Comparison of ENCODE assay signal across 15 cellular contexts in the genomic region with DNA sequence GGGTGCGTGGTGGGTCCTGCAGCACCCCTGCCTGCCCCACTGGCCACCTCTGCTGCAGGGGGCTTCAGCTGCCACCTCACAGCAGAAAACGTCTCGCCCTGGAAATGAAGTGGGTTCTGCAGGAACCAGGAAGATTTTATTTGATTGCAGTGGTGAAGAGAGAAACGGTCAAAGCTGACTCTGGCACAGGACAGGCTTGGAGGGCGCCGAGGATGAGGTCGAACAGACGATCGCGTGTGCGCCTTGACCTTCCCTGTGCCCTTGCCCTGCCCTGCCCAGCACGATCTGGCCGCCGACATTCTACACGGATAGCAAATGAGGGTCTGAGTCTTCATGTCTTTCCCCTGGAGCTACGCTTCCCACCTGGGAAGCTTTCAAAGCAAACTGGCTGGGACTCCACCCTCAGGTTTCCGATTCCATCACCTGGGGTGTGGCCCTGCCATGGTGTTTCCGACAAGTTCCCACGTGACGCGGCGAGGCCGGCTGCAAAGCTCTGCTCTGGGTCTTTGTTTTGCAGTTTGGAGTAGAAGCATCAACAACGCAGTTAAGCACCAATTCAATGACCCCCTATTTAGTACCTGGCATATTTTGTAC. TPM values are rescaled to one million over a fixed set of nuclear protein-coding genes. Genes with fewer than 3 reads are reported as not detected.
A peak's percentile ranks its signal among the peaks of the same experiment; 100 is the strongest.
DNase-seq lines count a peak whose midpoint lies in the region; TF ChIP-seq lines count a peak whose summit lies in the region.
"Had no signal": no experiment of that assay in that cellular context is flagged by ENCODE, and none has a peak within 500 bp of the region (broad histone marks: within the 10 kb centered on the region; RNA-seq: fewer than 3 reads in every experiment).

No MANE protein-coding gene starts in this region.

- H2AFZ ChIP-seq in smooth muscle cell (ENCODE audit: low read depth), result no peak overlapping the region

- whole genome bisulfite sequencing in smooth muscle cell (ENCODE audit: low lambda C conversion rate), result 86% methylated on average over 24 of the region's 24 CpGs

- H3K4me2 ChIP-seq in smooth muscle cell, result peak overlapping the region; percentile 40

- no peak overlapping the region for H3K27ac Mint-ChIP-seq in activated T-helper 1 cell treated with anti-CD3 and anti-CD28 coated beads, Interleukin-12 subunit alpha, Interleukin-12 subunit beta, Interleukin-2, Interleukin-4 antibody, amounts not matched to agents 30 ng/mL and 10 ng/mL and 1 ng/mL, durations not matched to agents 14 hours and 24 hours and 36 hours
- H3K27ac Mint-ChIP-seq in activated T-cell treated with anti-CD3 and anti-CD28 coated beads, Interleukin-2, amount 50 U/mL, for 24 hours, result no peak overlapping the region
- H3K27ac Mint-ChIP-seq: activated CD8-positive, alpha-beta T cell treated with anti-CD3 and anti-CD28 coated beads for 36 hours; activated T-helper 17 cell treated with anti-CD3 and anti-CD28 coated beads, Interleukin-2, amount 50 U/mL, for 72 hours; nephron had no signal

- no peak overlapping the region for H3K4me3 ChIP-seq in epithelial cell of esophagus (ENCODE audit: low read length)
- no peak overlapping the region for H3K4me3 ChIP-seq in smooth muscle cell
- H3K4me3 ChIP-seq: lung, SJSA1 had no signal

- H4K20me1 ChIP-seq in smooth muscle cell (ENCODE audit: low read depth), result no peaks in the 10 kb centered on the region

- no peaks in the 10 kb centered on the region for H3K79me2 ChIP-seq in smooth muscle cell (ENCODE audit: low read depth)

- H3K9ac ChIP-seq in smooth muscle cell (ENCODE audit: low read depth), result no peak overlapping the region

- H3K27me3 Mint-ChIP-seq in activated T-helper 1 cell treated with anti-CD3 and anti-CD28 coated beads, Interleukin-12 subunit alpha, Interleukin-12 subunit beta, Interleukin-2, Interleukin-4 antibody, amounts not matched to agents 30 ng/mL and 10 ng/mL and 1 ng/mL, durations not matched to agents 14 hours and 24 hours and 36 hours (ENCODE audit: insufficient read depth), result peaks cover 22% of the 10 kb centered on the region
- peaks cover 35% of the 10 kb centered on the region for H3K27me3 Mint-ChIP-seq in activated T-cell treated with anti-CD3 and anti-CD28 coated beads, Interleukin-2, amount 50 U/mL, for 24 hours

- H3K36me3 Mint-ChIP-seq in activated T-helper 1 cell treated with anti-CD3 and anti-CD28 coated beads, Interleukin-12 subunit alpha, Interleukin-12 subunit beta, Interleukin-2, Interleukin-4 antibody, amounts not matched to agents 30 ng/mL and 10 ng/mL and 1 ng/mL, durations not matched to agents 14 hours and 24 hours and 36 hours (ENCODE audit: low read depth), result no peaks in the 10 kb centered on the region
- H3K36me3 Mint-ChIP-seq in activated T-cell treated with anti-CD3 and anti-CD28 coated beads, Interleukin-2, amount 50 U/mL, for 24 hours (ENCODE audit: low read depth), result no peaks in the 10 kb centered on the region

- no peaks in the 10 kb centered on the region for H3K9me3 Mint-ChIP-seq in activated T-helper 1 cell treated with anti-CD3 and anti-CD28 coated beads, Interleukin-12 subunit alpha, Interleukin-12 subunit beta, Interleukin-2, Interleukin-4 antibody, amounts not matched to agents 30 ng/mL and 10 ng/mL and 1 ng/mL, durations not matched to agents 14 hours and 24 hours and 36 hours
- no peaks in the 10 kb centered on the region for H3K9me3 Mint-ChIP-seq in activated T-cell treated with anti-CD3 and anti-CD28 coated beads, Interleukin-2, amount 50 U/mL, for 24 hours
- H3K9me3 Mint-ChIP-seq: activated CD8-positive, alpha-beta T cell treated with anti-CD3 and anti-CD28 coated beads for 36 hours; activated T-helper 17 cell treated with anti-CD3 and anti-CD28 coated beads, Interleukin-2, amount 50 U/mL, for 72 hours; nephron had no signal

- no peaks in the 10 kb centered on the region for H3K9me3 ChIP-seq in smooth muscle cell (replicated peaks; ENCODE audit: low read depth)
- H3K9me3 ChIP-seq: SJSA1 had no signal

- no peaks in the 10 kb centered on the region for H3K36me3 ChIP-seq in smooth muscle cell (ENCODE audit: low read depth)
- H3K36me3 ChIP-seq: SJSA1 had no signal

- TF ChIP-seq CTCF in epithelial cell of esophagus (IDR thresholded peaks at IDR 0.05; ENCODE audit: insufficient read depth, low read depth, low read length, missing control alignments), result no peak
- no peak for TF ChIP-seq CTCF in smooth muscle cell (IDR thresholded peaks at IDR 0.05; ENCODE audit: borderline replicate concordance, insufficient read depth, poor library complexity, severe bottlenecking)

- no peak overlapping the region for H3K4me3 Mint-ChIP-seq in activated T-helper 1 cell treated with anti-CD3 and anti-CD28 coated beads, Interleukin-12 subunit alpha, Interleukin-12 subunit beta, Interleukin-2, Interleukin-4 antibody, amounts not matched to agents 30 ng/mL and 10 ng/mL and 1 ng/mL, durations not matched to agents 14 hours and 24 hours and 36 hours
- no peak overlapping the region for H3K4me3 Mint-ChIP-seq in activated T-cell treated with anti-CD3 and anti-CD28 coated beads, Interleukin-2, amount 50 U/mL, for 24 hours
- H3K4me3 Mint-ChIP-seq: activated CD8-positive, alpha-beta T cell treated with anti-CD3 and anti-CD28 coated beads for 36 hours; activated T-helper 17 cell treated with anti-CD3 and anti-CD28 coated beads, Interleukin-2, amount 50 U/mL, for 72 hours; nephron had no signal

- no peaks in the 10 kb centered on the region for H3F3A ChIP-seq in smooth muscle cell (ENCODE audit: low read depth)

- peak; percentile 43 for DNase-seq in activated effector memory CD4-positive, alpha-beta T cell treated with anti-CD3 and anti-CD28 coated beads, Interleukin-2, amount 50 U/mL, for 16 hours
- no peak for DNase-seq in activated effector memory CD4-positive, alpha-beta T cell treated with Interleukin-2 at 50 U/mL for 16 hours
- DNase-seq in NCI-H2227 (lab: John Stamatoyannopoulos, UW; ENCODE audit: unreplicated experiment) (peak; percentile 42), epithelial cell of esophagus (ENCODE audit: low read depth) (peak; percentile 31), smooth muscle cell (lab: John Stamatoyannopoulos, UW; ENCODE audit: unreplicated experiment) (no peak), retina (no peak)
- no peak for DNase-seq in activated T-helper 1 cell treated with anti-CD3 and anti-CD28 coated beads, Interleukin-12 subunit alpha, Interleukin-12 subunit beta, Interleukin-2, Interleukin-4 antibody, amounts not matched to agents 30 ng/mL and 10 ng/mL and 1 ng/mL, durations not matched to agents 14 hours and 24 hours and 36 hours (ENCODE audit: low spot score)
- no peak for DNase-seq in activated T-cell treated with anti-CD3 and anti-CD28 coated beads, Interleukin-2, amount 50 U/mL, for 24 hours
- DNase-seq: activated CD8-positive, alpha-beta T cell treated with anti-CD3 and anti-CD28 coated beads for 36 hours; IMR-90; NCI-H1092 treated with DMSO at 0.1 percent for 48 hours had no signal

- H3K4me1 Mint-ChIP-seq in activated T-helper 1 cell treated with anti-CD3 and anti-CD28 coated beads, Interleukin-12 subunit alpha, Interleukin-12 subunit beta, Interleukin-2, Interleukin-4 antibody, amounts not matched to agents 30 ng/mL and 10 ng/mL and 1 ng/mL, durations not matched to agents 14 hours and 24 hours and 36 hours (ENCODE audit: low read depth), result peaks cover 7% of the 10 kb centered on the region
- H3K4me1 Mint-ChIP-seq in activated T-cell treated with anti-CD3 and anti-CD28 coated beads, Interleukin-2, amount 50 U/mL, for 24 hours (ENCODE audit: low read depth), result peaks cover 18% of the 10 kb centered on the region
- H3K4me1 Mint-ChIP-seq: activated T-helper 17 cell treated with anti-CD3 and anti-CD28 coated beads, Interleukin-2, amount 50 U/mL, for 72 hours; nephron had no signal

- intact Hi-C loops in activated T-helper 1 cell treated with anti-CD3 and anti-CD28 coated beads, Interleukin-12 subunit alpha, Interleukin-12 subunit beta, Interleukin-2, Interleukin-4 antibody, amounts not matched to agents 30 ng/mL and 10 ng/mL and 1 ng/mL, durations not matched to agents 14 hours and 24 hours and 36 hours (cut with micrococcal nuclease), result no loop called here

- no peak overlapping the region for H3K27ac ChIP-seq in smooth muscle cell (ENCODE audit: low read depth)
- H3K27ac ChIP-seq: SJSA1 had no signal

- no peaks in the 10 kb centered on the region for H3K27me3 ChIP-seq in smooth muscle cell (ENCODE audit: low read depth)

- H3K4me1 ChIP-seq in smooth muscle cell (ENCODE audit: low read depth), result no peaks in the 10 kb centered on the region
- H3K4me1 ChIP-seq: SJSA1 had no signal

RNA-seq across cellular contexts. Expression of a gene that starts 50.3 kb away (rescaled TPM):
- 11.6 and 12.4 TPM in 2 replicates for total RNA-seq in smooth muscle cell
- polyA plus RNA-seq in smooth muscle cell, result 9.4 and 9.6 TPM in 2 replicates
- total RNA-seq in activated T-helper 1 cell treated with anti-CD3 and anti-CD28 coated beads, Interleukin-12 subunit alpha, Interleukin-12 subunit beta, Interleukin-2, Interleukin-4 antibody, amounts not matched to agents 30 ng/mL and 10 ng/mL and 1 ng/mL, durations not matched to agents 14 hours and 24 hours and 36 hours, result 67.4 and 71.8 TPM in 2 replicates

RNA-seq across cellular contexts. Expression of a gene that starts 51.6 kb away (rescaled TPM):
- 6.1 and 7.5 TPM in 2 replicates for total RNA-seq in smooth muscle cell
- polyA plus RNA-seq in smooth muscle cell, result 6.5 and 15.2 TPM in 2 replicates
- 90.4 and 97.8 TPM in 2 replicates for total RNA-seq in activated T-helper 1 cell treated with anti-CD3 and anti-CD28 coated beads, Interleukin-12 subunit alpha, Interleukin-12 subunit beta, Interleukin-2, Interleukin-4 antibody, amounts not matched to agents 30 ng/mL and 10 ng/mL and 1 ng/mL, durations not matched to agents 14 hours and 24 hours and 36 hours

Comparison
In these comparisons a context has a peak if more than half of its experiments do, and no peak if none do; other contexts are left out.
1. DNase-seq: peak in activated effector memory CD4-positive, alpha-beta T cell treated with anti-CD3 and anti-CD28 coated beads, Interleukin-2, amount 50 U/mL, for 16 hours (single experiment), NCI-H2227 (single experiment) and epithelial cell of esophagus (single experiment); none in activated effector memory CD4-positive, alpha-beta T cell treated with Interleukin-2 at 50 U/mL for 16 hours (single experiment), smooth muscle cell (single experiment), retina (single experiment), activated T-helper 1 cell treated with anti-CD3 and anti-CD28 coated beads, Interleukin-12 subunit alpha, Interleukin-12 subunit beta, Interleukin-2, Interleukin-4 antibody, amounts not matched to agents 30 ng/mL and 10 ng/mL and 1 ng/mL, durations not matched to agents 14 hours and 24 hours and 36 hours (single experiment) and activated T-cell treated with anti-CD3 and anti-CD28 coated beads, Interleukin-2, amount 50 U/mL, for 24 hours (single experiment).
2. RNA of a gene that starts 51.6 kb away (total RNA-seq): 90.4 to 97.8 TPM in activated T-helper 1 cell treated with anti-CD3 and anti-CD28 coated beads, Interleukin-12 subunit alpha, Interleukin-12 subunit beta, Interleukin-2, Interleukin-4 antibody, amounts not matched to agents 30 ng/mL and 10 ng/mL and 1 ng/mL, durations not matched to agents 14 hours and 24 hours and 36 hours; 6.1 to 7.5 TPM in smooth muscle cell; every median in the first group is over 10 times any median in the second.